8 cellular contexts compared by ENCODE assay signal in the genomic region with DNA sequence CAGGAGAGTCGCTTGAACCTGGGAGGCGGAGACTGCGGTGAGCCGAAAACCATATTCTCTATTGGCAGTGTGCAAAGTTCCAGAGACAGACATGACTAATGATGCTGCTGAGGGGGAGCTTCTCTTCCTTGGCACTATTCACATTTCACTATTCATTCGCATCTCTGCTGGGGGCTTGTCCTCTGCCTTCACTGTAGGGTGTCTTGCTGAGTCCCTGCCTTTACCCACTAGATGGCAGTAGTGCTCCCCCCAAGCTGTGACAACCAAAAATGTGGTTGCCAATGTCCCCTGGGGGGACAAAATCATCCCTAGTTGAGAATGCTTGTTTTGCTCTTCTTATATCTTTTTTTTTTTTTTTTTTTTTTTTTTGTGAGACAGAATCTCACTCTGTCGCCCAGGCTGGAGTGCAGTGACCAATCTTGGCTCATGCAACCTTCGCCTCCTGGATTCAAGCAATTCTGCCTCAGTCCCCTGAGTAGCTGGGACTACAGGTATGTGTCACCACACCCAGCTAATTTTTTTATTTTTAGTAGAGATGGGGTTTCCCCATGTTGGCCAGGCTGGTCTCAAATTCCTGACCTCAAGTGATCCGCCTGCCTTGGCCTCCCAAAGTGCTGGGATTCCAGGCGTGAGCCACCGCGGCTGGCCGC.
A peak's percentile ranks its signal among the peaks of the same experiment; 100 is the strongest.
DNase-seq lines count a peak whose midpoint lies in the region; ATAC-seq and TF ChIP-seq lines count a peak whose summit lies in the region.
"Not testable (repeated sequence)": the region's sequence is repeated elsewhere in the genome, so short reads cannot be mapped to it uniquely, and the experiment has no call there.

No MANE protein-coding gene starts in this region.

- not testable (repeated sequence) for H3K27me3 ChIP-seq in WERI-Rb-1 (ENCODE audit: insufficient read depth, low read depth, severe bottlenecking)

- H3K4me3 ChIP-seq in WERI-Rb-1 (ENCODE audit: low read depth, low read length); skeletal muscle cell (ENCODE audit: low read depth, low read length): not testable (repeated sequence)

- peak; percentile 65 for ATAC-seq in HG03378 (IDR thresholded peaks at IDR 0.05; ENCODE audit: unreplicated experiment)

- H3K9me3 ChIP-seq in WERI-Rb-1 (ENCODE audit: severe bottlenecking), result not testable (repeated sequence)

- DNase-seq in 8988T (peak; percentile 97), GM13977 (ENCODE audit: low spot score) (peak; percentile 91), NCI-H446 (lab: John Stamatoyannopoulos, UW) (peak; percentile 83 to 88), WERI-Rb-1 (peak; percentile 65), brain pericyte (ENCODE audit: low read depth, low spot score) (peak; percentile 43), iPS DF 19.7 (ENCODE audit: low read depth, low spot score) (peak; percentile 28), skeletal muscle cell (ENCODE audit: low read depth) (peak; percentile 39)

- peak; percentile 84 for TF ChIP-seq CTCF in GM13977 (IDR thresholded peaks at IDR 0.05; ENCODE audit: extremely low read depth, insufficient read depth, missing control alignments)
- peak; percentile 90 for TF ChIP-seq CTCF in WERI-Rb-1 (IDR thresholded peaks at IDR 0.05; ENCODE audit: low read depth, low read length)

- in situ Hi-C loops in GM13977 (cut with MboI; ENCODE audit: low pct_unique_long_range_greater_than_20kb, low sequenced_read_pairs, unreplicated experiment), result not testable (repeated sequence)

- peaks cover 16% of the 10 kb centered on the region for H3K36me3 ChIP-seq in WERI-Rb-1

- not testable (repeated sequence) for H3K27ac ChIP-seq in WERI-Rb-1

Comparison
In these comparisons a context has a peak if more than half of its experiments do, and no peak if none do; other contexts are left out.
1. DNase-seq: peak in every context shown above with its lines; median percentile 97 in 8988T; 91 in GM13977; 86 in NCI-H446; 65 in WERI-Rb-1; 43 in brain pericyte; 39 in skeletal muscle cell; 28 in iPS DF 19.7.